ENCODE assay signal across 8 cellular contexts in genomic region chr14:93033983-93034670, GRCh38.
DNase-seq lines count a peak whose midpoint lies in the region; ATAC-seq and TF ChIP-seq lines count a peak whose summit lies in the region.

No MANE protein-coding gene starts in this region.

- H3K4me3 ChIP-seq in fibroblast of villous mesenchyme (ENCODE audit: low read depth, low read length) = no peak overlapping the region

- ATAC-seq in HG03520 (IDR thresholded peaks at IDR 0.05; ENCODE audit: unreplicated experiment) = peak; percentile 69

- peak; percentile 63 for TF ChIP-seq CTCF in fibroblast of villous mesenchyme (IDR thresholded peaks at IDR 0.05; ENCODE audit: insufficient read depth, low read depth, low read length)

- DNase-seq in activated CD4-positive, CD25-positive, alpha-beta regulatory T cell (lab: John Stamatoyannopoulos, UW) = peak; percentile 3 to 30 (median 12)
- DNase-seq in activated CD4-positive, CD25-positive, alpha-beta regulatory T cell treated with anti-CD3 and anti-CD28 coated beads, Interleukin-2, amount 50 U/mL, for 72 hours = no peak
- peak; percentile 63 for DNase-seq in activated CD8-positive, alpha-beta memory T cell treated with anti-CD3 and anti-CD28 coated beads, Interleukin-2, amount 50 U/mL, for 4 hours
- DNase-seq in fibroblast of villous mesenchyme (ENCODE audit: low read depth) = no peak
- DNase-seq in stimulated activated CD4-positive, alpha-beta T cell treated with anti-CD3 and anti-CD28 coated beads, Interleukin-15, amount 100 ng/mL, for 24 hours = peak; percentile 38
- no peak for DNase-seq in NCI-H2029 (lab: John Stamatoyannopoulos, UW)
- no peak for DNase-seq in NCI-H1417 treated with DMSO at 0.1 percent for 48 hours (lab: John Stamatoyannopoulos, UW)

Comparison
In these comparisons a context has a peak if more than half of its experiments do, and no peak if none do; other contexts are left out.
1. DNase-seq: peak in activated CD4-positive, CD25-positive, alpha-beta regulatory T cell (4 of 4), activated CD8-positive, alpha-beta memory T cell treated with anti-CD3 and anti-CD28 coated beads, Interleukin-2, amount 50 U/mL, for 4 hours (single experiment) and stimulated activated CD4-positive, alpha-beta T cell treated with anti-CD3 and anti-CD28 coated beads, Interleukin-15, amount 100 ng/mL, for 24 hours (single experiment); none in activated CD4-positive, CD25-positive, alpha-beta regulatory T cell treated with anti-CD3 and anti-CD28 coated beads, Interleukin-2, amount 50 U/mL, for 72 hours (single experiment), fibroblast of villous mesenchyme (single experiment), NCI-H2029 (single experiment) and NCI-H1417 treated with DMSO at 0.1 percent for 48 hours (single experiment).